10 cellular contexts compared by ENCODE assay signal in the genomic region with DNA sequence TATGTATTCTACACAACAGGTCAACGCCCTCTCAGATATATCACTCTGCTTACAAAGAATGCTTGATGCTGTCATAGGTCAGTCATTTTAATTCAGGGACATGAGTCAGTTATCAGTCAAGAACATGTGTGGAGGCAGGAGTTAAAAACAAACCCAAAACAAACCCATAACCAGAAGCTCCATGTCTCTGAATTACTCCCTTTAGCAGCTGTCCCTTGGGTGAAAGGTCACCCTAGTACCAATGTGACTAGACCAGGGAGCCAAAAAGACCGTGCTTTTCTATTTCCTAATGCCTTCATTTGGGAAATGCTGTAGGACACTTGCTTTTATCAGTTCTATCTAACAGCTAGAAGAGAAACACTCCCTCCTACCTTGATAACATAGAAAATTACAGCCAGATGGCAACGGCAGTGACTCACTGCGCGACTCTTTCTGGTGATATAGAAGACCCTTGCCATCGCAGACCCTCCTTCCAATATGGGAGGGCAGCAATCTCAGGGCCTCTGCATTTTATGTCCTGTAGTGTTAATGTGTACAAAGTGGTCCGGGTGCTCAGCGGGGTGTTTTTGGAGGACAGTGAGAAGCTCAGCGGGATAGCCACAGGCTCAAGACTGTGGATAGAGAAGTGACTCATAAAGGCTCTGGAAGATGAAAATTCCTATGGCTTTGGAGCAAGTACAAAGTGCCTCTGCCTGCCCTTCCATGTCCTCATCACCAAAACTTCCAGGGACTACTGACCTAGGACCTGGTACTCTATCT. TPM values are rescaled to one million over a fixed set of nuclear protein-coding genes. Genes with fewer than 3 reads are reported as not detected.
DNase-seq lines count a peak whose midpoint lies in the region; ATAC-seq and TF ChIP-seq lines count a peak whose summit lies in the region.
"Had no signal": no experiment of that assay in that cellular context is flagged by ENCODE, and none has a peak within 500 bp of the region (broad histone marks: within the 10 kb centered on the region; RNA-seq: fewer than 3 reads in every experiment).

No MANE protein-coding gene starts in this region.

- TF ChIP-seq POLR2A in HCT116 (IDR thresholded peaks at IDR 0.05; ENCODE audit: borderline replicate concordance, extremely low read depth, insufficient read depth, insufficient read length), result no peak

- H3K27ac ChIP-seq in HCT116 (ENCODE audit: low read depth, low read length), result peak overlapping the region; percentile 51
- no peak overlapping the region for H3K27ac ChIP-seq in CD8-positive, alpha-beta memory T cell (ENCODE audit: low read depth, low read length)
- H3K27ac ChIP-seq in MM.1S (ENCODE audit: low read length), result no peak overlapping the region
- H3K27ac ChIP-seq: ascending aorta had no signal

- peak overlapping the region; percentile 76 for H3K4me2 ChIP-seq in HCT116 (ENCODE audit: low read length)
- no peak overlapping the region for H3K4me2 ChIP-seq in MM.1S (ENCODE audit: low read depth, low read length)

- H3K4me3 ChIP-seq in HCT116 (replicated peaks in 1 of 2; ENCODE audit: low read depth in 1 of 2, low read length in 2 of 2), result peak overlapping the region in 1 of 2 experiments; percentile 32; a peak in 2 of 4 replicates
- H3K4me3 ChIP-seq in foreskin fibroblast (ENCODE audit: low read depth in 1 of 2, low read length in 2 of 2), result no peak overlapping the region
- no peak overlapping the region for H3K4me3 ChIP-seq in skeletal muscle cell (ENCODE audit: low read depth, low read length)
- H3K4me3 ChIP-seq in CD8-positive, alpha-beta memory T cell (ENCODE audit: low read length), result no peak overlapping the region
- H3K4me3 ChIP-seq in MM.1S (ENCODE audit: low read length), result no peak overlapping the region
- H3K4me3 ChIP-seq: ascending aorta had no signal

- no peaks in the 10 kb centered on the region for H3K79me2 ChIP-seq in HCT116 (ENCODE audit: insufficient read depth, low read length)
- no peaks in the 10 kb centered on the region for H3K79me2 ChIP-seq in MM.1S (ENCODE audit: low read length)

- CTCF ChIA-PET in HCT116 (lab: Charles Lee), result no interaction called here
- CTCF ChIA-PET in CD8-positive, alpha-beta memory T cell (lab: Charles Lee), result interaction anchor here (1.7 kb wide), 1 partner anchor 115 kb away, joined by 4 read pairs; no protein-coding TSS in a partner anchor

- no peak for TF ChIP-seq RAD21 in HCT116 (IDR thresholded peaks at IDR 0.05; ENCODE audit: low read depth)

- peaks cover 2% of the 10 kb centered on the region for H3K36me3 Mint-ChIP-seq in T-helper 17 cell (ENCODE audit: low read depth)
- no peaks in the 10 kb centered on the region for H3K36me3 Mint-ChIP-seq in CD8-positive, alpha-beta memory T cell

- H4K20me1 ChIP-seq in HCT116 (ENCODE audit: insufficient read depth), result no peaks in the 10 kb centered on the region; the same call in 1 of the 2 replicates
- no peaks in the 10 kb centered on the region for H4K20me1 ChIP-seq in MM.1S (ENCODE audit: insufficient read depth, low read length)

- H3K27me3 ChIP-seq in HCT116 (ENCODE audit: insufficient read depth, low read length) (no peaks in the 10 kb centered on the region), MM.1S (replicated peaks; ENCODE audit: insufficient read depth, low read length) (no peaks in the 10 kb centered on the region)
- H3K27me3 ChIP-seq in CD8-positive, alpha-beta memory T cell (ENCODE audit: insufficient read depth, low read length, poor library complexity, severe bottlenecking), result no peaks in the 10 kb centered on the region
- H3K27me3 ChIP-seq: ascending aorta had no signal

- intact Hi-C loops in HCT116 (cut with micrococcal nuclease), result no loop called here

- H3K9me3 Mint-ChIP-seq in CD8-positive, alpha-beta memory T cell, result no peaks in the 10 kb centered on the region

- peaks cover 3% of the 10 kb centered on the region for H3K4me1 Mint-ChIP-seq in T-helper 17 cell
- no peaks in the 10 kb centered on the region for H3K4me1 Mint-ChIP-seq in CD8-positive, alpha-beta memory T cell

- H3K9me3 ChIP-seq in HCT116 (ENCODE audit: control insufficient read depth in 1 of 2, insufficient read depth in 1 of 2, low read depth in 1 of 2, low read length in 2 of 2) (no peaks in the 10 kb centered on the region), T-helper 17 cell (ENCODE audit: control insufficient read depth, low read length, poor library complexity, severe bottlenecking) (no peaks in the 10 kb centered on the region), MM.1S (replicated peaks; ENCODE audit: insufficient read depth, low read length) (no peaks in the 10 kb centered on the region)
- no peaks in the 10 kb centered on the region for H3K9me3 ChIP-seq in CD8-positive, alpha-beta memory T cell (ENCODE audit: low read length)
- H3K9me3 ChIP-seq: ascending aorta had no signal

- H3K36me3 ChIP-seq in HCT116 (ENCODE audit: control insufficient read depth in 1 of 2, insufficient read depth in 2 of 2, low read length in 2 of 2) (0 out of 4 replicates have a peak, but pooled peaks cover 0 to 5% of the 10 kb centered on the region in 2 experiments), MM.1S (replicated peaks; ENCODE audit: insufficient read depth, low read length) (no peaks in the 10 kb centered on the region)
- H3K36me3 ChIP-seq in CD8-positive, alpha-beta memory T cell (ENCODE audit: insufficient read depth, low read length), result no peaks in the 10 kb centered on the region

- ATAC-seq in HCT116, result peak; percentile 90
- ATAC-seq in T-helper 17 cell, result no peak

- POLR2A ChIA-PET in HCT116 (lab: Charles Lee), result no interaction called here
- POLR2A ChIA-PET in CD8-positive, alpha-beta memory T cell (lab: Charles Lee), result interaction anchor here (0.5 kb wide), 1 partner anchor 11 kb away, joined by 9 read pairs; no protein-coding TSS in a partner anchor

- H3K27ac Mint-ChIP-seq in T-helper 17 cell, result peak overlapping the region; percentile 56
- H3K27ac Mint-ChIP-seq in CD8-positive, alpha-beta memory T cell, result peak overlapping the region in 1 of 8 donors; percentile 30

- RAD21 ChIA-PET in HCT116 (lab: Charles Lee; ENCODE audit: low non-redundant PET in 1 of 2, low total read pairs in 2 of 2, uncharacterized antibody in 2 of 2, unreplicated experiment in 2 of 2), result interaction anchor here in 1 of 2 experiments (1.5 kb wide), 1 partner anchor 93 kb away, joined by 4 read pairs; no protein-coding TSS in a partner anchor

- DNase-seq in HCT116 (ENCODE audit: low read depth, low spot score) (peak; percentile 73), T-helper 17 cell (no peak), foreskin fibroblast (peak; percentile 81 to 88), skeletal muscle cell (ENCODE audit: low read depth) (peak; percentile 43), NCI-H345 treated with DMSO at 0.1 percent for 48 hours (lab: John Stamatoyannopoulos, UW; ENCODE audit: unreplicated experiment) (no peak), MM.1S (no peak)
- DNase-seq in central memory CD4-positive, alpha-beta T cell, result no peak
- DNase-seq in CD8-positive, alpha-beta memory T cell, result no peak
- DNase-seq: NCI-H146 had no signal

- BruUV-seq in HCT116 (replicated peaks; lab: Mats Ljungman, UMichigan), result no TSS peak

- H3K9ac ChIP-seq in HCT116 (ENCODE audit: low read length), result peak overlapping the region; percentile 37
- no peak overlapping the region for H3K9ac ChIP-seq in MM.1S (ENCODE audit: low read length)

- H2AFZ ChIP-seq in HCT116 (ENCODE audit: low read depth, low read length, poor library complexity, severe bottlenecking) (no peak overlapping the region), MM.1S (ENCODE audit: low read length) (no peak overlapping the region)

- no peak for TF ChIP-seq CTCF in HCT116 (IDR thresholded peaks at IDR 0.05 in 2 of 3, conservative IDR thresholded peaks at IDR 0.05 in 1 of 3; ENCODE audit: borderline replicate concordance in 1 of 3, insufficient read depth in 1 of 3, low read depth in 2 of 3, low read length in 2 of 3)
- no peak for TF ChIP-seq CTCF in foreskin fibroblast (IDR thresholded peaks at IDR 0.05; ENCODE audit: low read depth, low read length)
- no peak for TF ChIP-seq CTCF in MM.1S (IDR thresholded peaks at IDR 0.05; ENCODE audit: low read length)

- H3K27me3 Mint-ChIP-seq in T-helper 17 cell, result peaks cover 13% of the 10 kb centered on the region
- peaks cover 9 to 16% of the 10 kb centered on the region in 2 donors for H3K27me3 Mint-ChIP-seq in CD8-positive, alpha-beta memory T cell

- H3K4me3 Mint-ChIP-seq in T-helper 17 cell, result no peak overlapping the region
- H3K4me3 Mint-ChIP-seq in CD8-positive, alpha-beta memory T cell, result no peak overlapping the region

- no peaks in the 10 kb centered on the region for H3F3A ChIP-seq in MM.1S (ENCODE audit: insufficient read depth, low read length)

- H3K9me2 ChIP-seq in HCT116 (ENCODE audit: insufficient read depth) (no peaks in the 10 kb centered on the region), MM.1S (replicated peaks; ENCODE audit: insufficient read depth, low read length) (no peaks in the 10 kb centered on the region)

- H3K4me1 ChIP-seq in HCT116 (ENCODE audit: control insufficient read depth in 1 of 2, insufficient read depth in 2 of 2, low read length in 2 of 2), result peaks cover 29 to 40% of the 10 kb centered on the region in 2 experiments
- H3K4me1 ChIP-seq in CD8-positive, alpha-beta memory T cell (ENCODE audit: insufficient read depth, low read length), result no peaks in the 10 kb centered on the region
- no peaks in the 10 kb centered on the region for H3K4me1 ChIP-seq in MM.1S (ENCODE audit: low read length)

TF ChIP-seq in HCT116, 20 proteins besides CTCF, POLR2A, EP300 and RAD21:
- TF ChIP-seq CBX3 (IDR thresholded peaks at IDR 0.05; ENCODE audit: low read depth) (no peak), EGR1 (IDR thresholded peaks at IDR 0.05; ENCODE audit: low read depth) (no peak), FOSL1 (IDR thresholded peaks at IDR 0.05; ENCODE audit: low read depth) (peak; percentile 72), SP1 (IDR thresholded peaks at IDR 0.05; ENCODE audit: low read depth) (peak; percentile 45; the same call in 1 of the 2 replicates), ZFX (IDR thresholded peaks at IDR 0.05) (no peak), CEBPB (IDR thresholded peaks at IDR 0.05; ENCODE audit: low read depth) (0 out of 2 replicates have a peak, but pooled peaks have one; percentile 22), SIN3A (IDR thresholded peaks at IDR 0.05; ENCODE audit: low read depth) (peak; percentile 26; the same call in 1 of the 2 replicates), JUND (IDR thresholded peaks at IDR 0.05) (peak; percentile 54)
- TF ChIP-seq, protein P1, sequence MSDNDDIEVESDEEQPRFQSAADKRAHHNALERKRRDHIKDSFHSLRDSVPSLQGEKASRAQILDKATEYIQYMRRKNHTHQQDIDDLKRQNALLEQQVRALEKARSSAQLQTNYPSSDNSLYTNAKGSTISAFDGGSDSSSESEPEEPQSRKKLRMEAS (IDR thresholded peaks at IDR 0.05), result 0 out of 2 replicates have a peak, but pooled peaks have one; percentile 9
TF ChIP-seq in HCT116: peak in this region for 6.

RNA-seq across cellular contexts. Expression of a gene that starts 24.8 kb away (rescaled TPM):
- total RNA-seq in HCT116 (2021; ENCODE audit: unreplicated experiment) (not detected), T-helper 17 cell (not detected)
- not detected in 2 replicates for polyA plus RNA-seq in HCT116 (2012)
- not detected for total RNA-seq in CD8-positive, alpha-beta memory T cell
- not detected for polyA plus RNA-seq in CD8-positive, alpha-beta memory T cell
- total RNA-seq: ascending aorta had no signal

Comparison
In these comparisons a context has a peak if more than half of its experiments do, and no peak if none do; other contexts are left out.
1. DNase-seq: peak in HCT116 (single experiment), foreskin fibroblast (2 of 2) and skeletal muscle cell (single experiment); none in T-helper 17 cell (0 of 3), central memory CD4-positive, alpha-beta T cell (single experiment), NCI-H345 treated with DMSO at 0.1 percent for 48 hours (single experiment), CD8-positive, alpha-beta memory T cell (0 of 5) and MM.1S (single experiment).